ENCODE assay signal across 8 cellular contexts in the genomic region with DNA sequence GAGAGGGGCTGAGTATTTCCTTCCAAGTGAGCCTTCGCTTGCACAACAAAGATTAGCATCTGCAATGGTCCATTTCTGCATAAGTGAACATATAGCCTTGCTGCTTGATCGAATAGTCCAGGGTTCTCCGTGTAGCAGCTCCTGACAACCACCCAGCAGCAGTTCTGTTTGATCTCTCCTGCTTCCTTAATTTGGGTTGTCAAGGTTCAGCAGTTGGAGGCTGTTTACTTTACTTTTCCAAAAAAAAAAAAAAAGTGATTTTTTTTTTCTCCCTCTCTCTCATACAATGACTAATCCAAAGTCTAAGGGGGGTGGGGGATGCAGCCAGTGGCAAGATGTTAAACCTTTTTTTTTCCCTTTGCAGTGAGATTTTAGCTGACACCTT. TPM values are rescaled to one million over a fixed set of nuclear protein-coding genes. Genes with fewer than 3 reads are reported as not detected.
DNase-seq lines count a peak whose midpoint lies in the region; ATAC-seq and TF ChIP-seq lines count a peak whose summit lies in the region.

No MANE protein-coding gene starts in this region.

- H3K4me3 Mint-ChIP-seq in stimulated activated naive CD8-positive, alpha-beta T cell treated with anti-CD3 and anti-CD28 coated beads, Interleukin-15, Interleukin-2, amounts not matched to agents 100 ng/mL and 50 ng/mL, for 24 hours, result peak overlapping the region; percentile 95
- H3K4me3 Mint-ChIP-seq in type B pancreatic cell, result peak overlapping the region; percentile 89

- no peaks in the 10 kb centered on the region for H3K27me3 Mint-ChIP-seq in stimulated activated naive CD8-positive, alpha-beta T cell treated with anti-CD3 and anti-CD28 coated beads, Interleukin-15, Interleukin-2, amounts not matched to agents 100 ng/mL and 50 ng/mL, for 24 hours
- peaks cover 3% of the 10 kb centered on the region for H3K27me3 Mint-ChIP-seq in type B pancreatic cell

- no peak for TF ChIP-seq POLR2A in GM18505 (IDR thresholded peaks at IDR 0.05; ENCODE audit: borderline replicate concordance, extremely low read depth, insufficient read depth, insufficient read length)

- H3K4me1 Mint-ChIP-seq in stimulated activated naive CD8-positive, alpha-beta T cell treated with anti-CD3 and anti-CD28 coated beads, Interleukin-15, Interleukin-2, amounts not matched to agents 100 ng/mL and 50 ng/mL, for 24 hours (ENCODE audit: low read depth), result peaks cover 51% of the 10 kb centered on the region
- H3K4me1 Mint-ChIP-seq in type B pancreatic cell (ENCODE audit: unreplicated experiment), result peaks cover 53% of the 10 kb centered on the region

- peaks cover 14% of the 10 kb centered on the region for H3K36me3 Mint-ChIP-seq in stimulated activated naive CD8-positive, alpha-beta T cell treated with anti-CD3 and anti-CD28 coated beads, Interleukin-15, Interleukin-2, amounts not matched to agents 100 ng/mL and 50 ng/mL, for 24 hours (ENCODE audit: low read depth)
- peaks cover 12% of the 10 kb centered on the region for H3K36me3 Mint-ChIP-seq in type B pancreatic cell

- intact Hi-C loops in left colon (cut with DNase I, micrococcal nuclease), result loop anchor here in 1 of 2 donors (5.0 to 10.0 kb wide), 4 partner anchors 185 to 515 kb away; no protein-coding TSS in a partner anchor

- TF ChIP-seq CTCF in type B pancreatic cell (conservative IDR thresholded peaks at IDR 0.05), result no peak

- no peaks in the 10 kb centered on the region for H3K9me3 Mint-ChIP-seq in stimulated activated naive CD8-positive, alpha-beta T cell treated with anti-CD3 and anti-CD28 coated beads, Interleukin-15, Interleukin-2, amounts not matched to agents 100 ng/mL and 50 ng/mL, for 24 hours
- no peaks in the 10 kb centered on the region for H3K9me3 Mint-ChIP-seq in type B pancreatic cell

- peak overlapping the region; percentile 93 for H3K27ac Mint-ChIP-seq in stimulated activated naive CD8-positive, alpha-beta T cell treated with anti-CD3 and anti-CD28 coated beads, Interleukin-15, Interleukin-2, amounts not matched to agents 100 ng/mL and 50 ng/mL, for 24 hours
- H3K27ac Mint-ChIP-seq in type B pancreatic cell, result peak overlapping the region; percentile 93

- DNase-seq in stimulated activated naive CD8-positive, alpha-beta T cell treated with anti-CD3 and anti-CD28 coated beads, Interleukin-15, Interleukin-2, amounts not matched to agents 100 U/mL and 50 U/mL, for 24 hours, result no peak
- DNase-seq in UCSD-AML1 (lab: John Stamatoyannopoulos, UW; ENCODE audit: unreplicated experiment), result peak; percentile 39
- peak in 1 of 2 donors; percentile 31 for DNase-seq in left colon
- DNase-seq in type B pancreatic cell (ENCODE audit: extremely low spot score, unreplicated experiment), result no peak
- no peak for DNase-seq in stimulated activated CD4-positive, alpha-beta T cell treated with anti-CD3 and anti-CD28 coated beads, Interleukin-12 subunit alpha, Interleukin-12 subunit beta, amount 100 ng/mL, for 4 hours
- DNase-seq in NCI-H2107 treated with DMSO at 0.1 percent for 48 hours (lab: John Stamatoyannopoulos, UW; ENCODE audit: unreplicated experiment), result no peak

- ATAC-seq in stimulated activated naive CD8-positive, alpha-beta T cell treated with anti-CD3 and anti-CD28 coated beads, Interleukin-15, Interleukin-2, amounts not matched to agents 100 U/mL and 50 U/mL, for 24 hours, result no peak
- ATAC-seq in left colon (peak; percentile 13), GM18505 (IDR thresholded peaks at IDR 0.05; ENCODE audit: unreplicated experiment) (no peak)

RNA-seq across cellular contexts. Expression of a gene that starts 3.6 kb away (rescaled TPM):
- total RNA-seq in left colon (100 to 1,000 TPM; 131 to 135 TPM), type B pancreatic cell (ENCODE audit: low replicate concordance) (113 and 127 TPM in 2 replicates)
